ENCODE assay signal across 12 cellular contexts in the genomic region with DNA sequence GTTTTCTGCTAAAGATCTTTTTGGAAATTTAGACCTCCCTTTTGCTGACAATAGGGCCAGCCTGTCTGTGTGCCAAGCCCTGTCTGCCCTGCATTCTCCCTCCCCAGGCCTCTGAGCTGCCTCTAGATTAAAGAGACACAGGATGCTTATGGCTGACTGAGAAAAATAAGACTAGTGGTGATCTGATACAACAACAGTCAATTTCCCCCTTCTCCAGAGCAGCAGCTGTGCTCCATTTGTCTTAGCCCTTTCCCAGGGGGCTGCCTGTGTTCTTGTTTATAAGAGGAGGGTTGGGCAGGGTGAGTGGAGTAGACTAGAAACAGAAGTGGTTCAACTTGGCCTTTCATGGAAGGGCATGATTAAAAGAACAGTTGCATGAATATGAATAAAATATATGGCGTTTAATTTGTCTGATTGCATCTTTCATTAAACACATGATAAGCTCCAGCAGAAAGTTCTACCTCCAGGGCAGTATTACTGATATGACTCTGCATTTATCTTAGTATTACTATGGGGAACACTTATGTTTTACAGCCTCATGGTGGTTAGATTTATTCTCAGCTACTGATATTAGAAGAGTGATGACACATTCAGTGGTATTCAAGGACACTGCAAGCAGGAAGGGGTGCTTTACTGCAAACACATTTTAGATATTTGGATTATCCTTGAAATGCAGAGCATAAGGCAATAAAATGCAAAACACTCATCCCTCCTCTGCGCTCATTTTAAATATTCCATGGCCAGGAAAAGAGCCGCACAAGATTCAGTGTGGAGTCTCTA.
DNase-seq lines count a peak whose midpoint lies in the region; ATAC-seq lines count a peak whose summit lies in the region.
"Had no signal": no experiment of that assay in that cellular context is flagged by ENCODE, and none has a peak within 500 bp of the region (broad histone marks: within the 10 kb centered on the region; RNA-seq: fewer than 3 reads in every experiment).

No MANE protein-coding gene starts in this region.

- H3K23ac ChIP-seq in mesenchymal stem cell (ENCODE audit: low read length in 2 of 2), result no peak overlapping the region

- WGBS in mesenchymal stem cell, result 33% methylated on average over 2 of the region's 3 CpGs

- H3K9ac ChIP-seq in SK-N-MC (ENCODE audit: insufficient read length) (no peak overlapping the region), mesenchymal stem cell (ENCODE audit: low read length) (no peak overlapping the region)

- H3K27ac ChIP-seq in SK-N-MC (no peak overlapping the region), mesenchymal stem cell (ENCODE audit: low read length, poor library complexity, severe bottlenecking) (no peak overlapping the region)
- H3K27ac ChIP-seq: gastrocnemius medialis had no signal

- no peaks in the 10 kb centered on the region for H3K36me3 ChIP-seq in SK-N-MC (ENCODE audit: insufficient read depth, low read length)
- H3K36me3 ChIP-seq in mesenchymal stem cell (ENCODE audit: control insufficient read depth in 1 of 2, insufficient read depth in 2 of 2, low read depth in 1 of 2, low read length in 2 of 2), result no peaks in the 10 kb centered on the region
- H3K36me3 ChIP-seq: gastrocnemius medialis had no signal

- peaks cover 1% of the 10 kb centered on the region for H3K4me1 ChIP-seq in mesenchymal stem cell (ENCODE audit: control insufficient read depth, insufficient read depth, low read depth, low read length)
- H3K4me1 ChIP-seq: gastrocnemius medialis had no signal

- no peak overlapping the region for H3K4me3 Mint-ChIP-seq in activated CD8-positive, alpha-beta memory T cell treated with anti-CD3 and anti-CD28 coated beads, Interleukin-2, amount 10 ng/mL, durations not matched to agents 7 days and 5 days
- H3K4me3 Mint-ChIP-seq in activated naive CD4-positive, alpha-beta T cell treated with anti-CD3 and anti-CD28 coated beads for 36 hours, result no peak overlapping the region
- H3K4me3 Mint-ChIP-seq: memory B cell; stimulated activated memory B cell treated with anti-CD40 and anti-IgM and Interleukin-4, amounts not matched to agents 10 μg/mL and 1 μg/mL and 100 μg/mL, for 72 hours had no signal

- H3K9me3 ChIP-seq in SK-N-MC (ENCODE audit: low read depth, low read length) (no peaks in the 10 kb centered on the region), mesenchymal stem cell (ENCODE audit: control insufficient read depth, low read length) (no peaks in the 10 kb centered on the region)
- H3K9me3 ChIP-seq: gastrocnemius medialis had no signal

- H3K27me3 Mint-ChIP-seq in activated CD8-positive, alpha-beta memory T cell treated with anti-CD3 and anti-CD28 coated beads, Interleukin-2, amount 10 ng/mL, durations not matched to agents 7 days and 5 days, result no peaks in the 10 kb centered on the region
- peaks cover 4% of the 10 kb centered on the region for H3K27me3 Mint-ChIP-seq in activated naive CD4-positive, alpha-beta T cell treated with anti-CD3 and anti-CD28 coated beads for 36 hours (ENCODE audit: low read depth)
- H3K27me3 Mint-ChIP-seq: memory B cell; stimulated activated memory B cell treated with anti-CD40 and anti-IgM and Interleukin-4, amounts not matched to agents 10 μg/mL and 1 μg/mL and 100 μg/mL, for 72 hours had no signal

- H3K4me3 ChIP-seq in SK-N-MC (no peak overlapping the region), mesenchymal stem cell (ENCODE audit: insufficient read depth in 1 of 2, low read depth in 1 of 2, low read length in 2 of 2) (no peak overlapping the region)
- H3K4me3 ChIP-seq: gastrocnemius medialis had no signal

- DNase-seq in DMS 273 treated with DMSO at 0.1 percent for 48 hours (lab: John Stamatoyannopoulos, UW), result peak; percentile 30
- DNase-seq in NCI-H1092 treated with DMSO at 0.1 percent for 48 hours (lab: John Stamatoyannopoulos, UW), result peak; percentile 62
- DNase-seq in SK-N-MC (ENCODE audit: low read depth, low spot score), result peak; percentile 83
- peak; percentile 75 for DNase-seq in mesenchymal stem cell
- DNase-seq in H4 (ENCODE audit: low spot score), result no peak
- no peak for DNase-seq in activated CD8-positive, alpha-beta memory T cell treated with anti-CD3 and anti-CD28 coated beads, Interleukin-2, amount 10 ng/mL, durations not matched to agents 7 days and 5 days
- no peak for DNase-seq in activated naive CD4-positive, alpha-beta T cell treated with anti-CD3 and anti-CD28 coated beads for 36 hours
- DNase-seq: activated CD4-positive, alpha-beta T cell treated with anti-CD3 and anti-CD28 coated beads, Interleukin-2, amount 50 U/mL, for 48 hours; gastrocnemius medialis had no signal

- H3K27me3 ChIP-seq in mesenchymal stem cell (ENCODE audit: control insufficient read depth in 1 of 2, insufficient read depth in 1 of 2, low read length in 2 of 2), result no peaks in the 10 kb centered on the region
- H3K27me3 ChIP-seq: gastrocnemius medialis had no signal

- H2BK5ac ChIP-seq in mesenchymal stem cell (ENCODE audit: low read depth, low read length, poor library complexity, severe bottlenecking), result no peak overlapping the region

- H2BK120ac ChIP-seq in mesenchymal stem cell (ENCODE audit: low read depth, low read length), result peak overlapping the region; percentile 27

- no peaks in the 10 kb centered on the region for H3K4me1 Mint-ChIP-seq in activated CD8-positive, alpha-beta memory T cell treated with anti-CD3 and anti-CD28 coated beads, Interleukin-2, amount 10 ng/mL, durations not matched to agents 7 days and 5 days
- H3K4me1 Mint-ChIP-seq in activated naive CD4-positive, alpha-beta T cell treated with anti-CD3 and anti-CD28 coated beads for 36 hours (ENCODE audit: low read depth), result no peaks in the 10 kb centered on the region
- H3K4me1 Mint-ChIP-seq: memory B cell; stimulated activated memory B cell treated with anti-CD40 and anti-IgM and Interleukin-4, amounts not matched to agents 10 μg/mL and 1 μg/mL and 100 μg/mL, for 72 hours had no signal

- H2AFZ ChIP-seq in mesenchymal stem cell (ENCODE audit: low read depth, low read length), result no peak overlapping the region

- H2BK12ac ChIP-seq in mesenchymal stem cell (ENCODE audit: low read length in 2 of 2), result peak overlapping the region; percentile 34 to 81

- H3K4ac ChIP-seq in mesenchymal stem cell (ENCODE audit: low read depth in 1 of 2, low read length in 2 of 2), result peak overlapping the region in 1 of 2 experiments; percentile 73

- H3K27ac Mint-ChIP-seq in activated CD8-positive, alpha-beta memory T cell treated with anti-CD3 and anti-CD28 coated beads, Interleukin-2, amount 10 ng/mL, durations not matched to agents 7 days and 5 days, result no peak overlapping the region
- H3K27ac Mint-ChIP-seq in activated naive CD4-positive, alpha-beta T cell treated with anti-CD3 and anti-CD28 coated beads for 36 hours, result no peak overlapping the region
- H3K27ac Mint-ChIP-seq: memory B cell; stimulated activated memory B cell treated with anti-CD40 and anti-IgM and Interleukin-4, amounts not matched to agents 10 μg/mL and 1 μg/mL and 100 μg/mL, for 72 hours had no signal

- no peak overlapping the region for H4K8ac ChIP-seq in mesenchymal stem cell (ENCODE audit: low read length)

- no peaks in the 10 kb centered on the region for H3K79me1 ChIP-seq in mesenchymal stem cell (replicated peaks; ENCODE audit: low read length, poor library complexity, severe bottlenecking)

- peak overlapping the region; percentile 45 to 74 for H3K18ac ChIP-seq in mesenchymal stem cell (ENCODE audit: low read depth in 1 of 2, low read length in 2 of 2)

- no peak overlapping the region for H4K91ac ChIP-seq in mesenchymal stem cell (ENCODE audit: low read length)

- CTCF ChIA-PET in activated CD8-positive, alpha-beta memory T cell treated with anti-CD3 and anti-CD28 coated beads, Interleukin-2, amount 10 ng/mL, durations not matched to agents 7 days and 5 days (lab: Charles Lee), result no interaction called here
- CTCF ChIA-PET in activated naive CD4-positive, alpha-beta T cell treated with anti-CD3 and anti-CD28 coated beads for 36 hours (lab: Charles Lee), result interaction anchor here (0.9 kb wide), 1 partner anchor 1176 kb away, joined by 3 read pairs; no protein-coding TSS in a partner anchor

- no peak overlapping the region for H2AK5ac ChIP-seq in mesenchymal stem cell (ENCODE audit: low read length, severe bottlenecking)

- H3K14ac ChIP-seq in mesenchymal stem cell (ENCODE audit: low read length in 2 of 2), result no peak overlapping the region

- intact Hi-C loops in activated naive CD4-positive, alpha-beta T cell treated with anti-CD3 and anti-CD28 coated beads for 36 hours (cut with micrococcal nuclease), result no loop called here

- no peak overlapping the region for H3K4me2 ChIP-seq in mesenchymal stem cell (ENCODE audit: low read length, poor library complexity, severe bottlenecking)

- no peak overlapping the region for H2BK15ac ChIP-seq in mesenchymal stem cell (ENCODE audit: low read depth, poor library complexity, severe bottlenecking)

- H3K9me3 Mint-ChIP-seq in activated CD8-positive, alpha-beta memory T cell treated with anti-CD3 and anti-CD28 coated beads, Interleukin-2, amount 10 ng/mL, durations not matched to agents 7 days and 5 days (ENCODE audit: low read depth), result no peaks in the 10 kb centered on the region
- no peaks in the 10 kb centered on the region for H3K9me3 Mint-ChIP-seq in activated naive CD4-positive, alpha-beta T cell treated with anti-CD3 and anti-CD28 coated beads for 36 hours
- H3K9me3 Mint-ChIP-seq: stimulated activated memory B cell treated with anti-CD40 and anti-IgM and Interleukin-4, amounts not matched to agents 10 μg/mL and 1 μg/mL and 100 μg/mL, for 72 hours had no signal

- no peaks in the 10 kb centered on the region for H3K36me3 Mint-ChIP-seq in activated CD8-positive, alpha-beta memory T cell treated with anti-CD3 and anti-CD28 coated beads, Interleukin-2, amount 10 ng/mL, durations not matched to agents 7 days and 5 days
- no peaks in the 10 kb centered on the region for H3K36me3 Mint-ChIP-seq in activated naive CD4-positive, alpha-beta T cell treated with anti-CD3 and anti-CD28 coated beads for 36 hours (ENCODE audit: low read depth)
- H3K36me3 Mint-ChIP-seq: memory B cell; stimulated activated memory B cell treated with anti-CD40 and anti-IgM and Interleukin-4, amounts not matched to agents 10 μg/mL and 1 μg/mL and 100 μg/mL, for 72 hours had no signal

- ATAC-seq in HG03196 (IDR thresholded peaks at IDR 0.05; ENCODE audit: unreplicated experiment), result no peak
- no peak for ATAC-seq in activated CD8-positive, alpha-beta memory T cell treated with anti-CD3 and anti-CD28 coated beads, Interleukin-2, amount 10 ng/mL, durations not matched to agents 7 days and 5 days
- ATAC-seq: gastrocnemius medialis; stimulated activated memory B cell treated with anti-CD40 and anti-IgM and Interleukin-4, amounts not matched to agents 10 μg/mL and 1 μg/mL and 100 μg/mL, for 72 hours had no signal

Comparison
In these comparisons a context has a peak if more than half of its experiments do, and no peak if none do; other contexts are left out.
1. DNase-seq: peak in DMS 273 treated with DMSO at 0.1 percent for 48 hours (single experiment), NCI-H1092 treated with DMSO at 0.1 percent for 48 hours (single experiment), SK-N-MC (single experiment) and mesenchymal stem cell (single experiment); none in H4 (single experiment), activated CD8-positive, alpha-beta memory T cell treated with anti-CD3 and anti-CD28 coated beads, Interleukin-2, amount 10 ng/mL, durations not matched to agents 7 days and 5 days (single experiment) and activated naive CD4-positive, alpha-beta T cell treated with anti-CD3 and anti-CD28 coated beads for 36 hours (single experiment).